23 cellular contexts compared by ENCODE assay signal in the genomic region with DNA sequence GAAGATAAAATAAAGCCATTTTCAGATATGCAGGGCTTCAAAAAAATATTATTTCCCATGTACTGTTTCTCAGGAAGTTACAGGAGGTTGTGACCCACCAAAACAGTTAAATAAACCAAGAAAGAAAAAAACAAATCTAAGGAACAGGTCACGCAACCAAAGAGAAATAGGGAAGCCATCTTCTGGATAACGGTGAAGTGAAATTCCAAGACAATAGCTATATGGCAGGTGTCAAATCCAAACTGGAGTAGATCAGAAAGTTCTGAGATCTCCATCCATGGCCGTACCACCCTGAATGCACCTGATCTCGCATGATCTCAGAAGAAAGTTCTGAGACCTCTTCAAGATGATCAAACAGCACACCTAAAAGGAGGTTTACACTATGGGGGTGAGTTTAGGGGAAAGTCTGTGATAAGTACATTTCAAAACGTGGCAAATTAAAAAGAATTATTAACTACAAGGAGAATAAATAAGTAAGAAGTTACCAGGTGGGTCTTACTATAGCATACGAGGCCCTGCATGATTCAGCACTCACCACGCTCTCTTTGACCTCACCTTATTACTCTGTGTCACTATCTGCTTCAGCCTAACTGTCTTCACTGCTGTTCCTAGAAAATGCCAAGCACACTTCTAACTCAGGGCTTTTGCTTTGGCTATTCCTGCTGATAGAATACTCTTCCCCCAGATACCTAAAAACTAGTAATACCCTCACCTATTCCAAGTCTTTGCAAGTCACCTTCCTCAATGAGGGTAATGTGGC.
"Had no signal": no experiment of that assay in that cellular context is flagged by ENCODE, and none has a peak within 500 bp of the region (broad histone marks: within the 10 kb centered on the region; RNA-seq: fewer than 3 reads in every experiment).

No MANE protein-coding gene starts in this region.

- H3K27me3 ChIP-seq: dorsolateral prefrontal cortex, esophagus squamous epithelium, gastrocnemius medialis, heart right ventricle, left lung had no signal

- DNase-seq: dermis blood vessel endothelial cell; dorsolateral prefrontal cortex; effector CD4-positive, alpha-beta T cell; effector memory CD4-positive, alpha-beta T cell; esophagus squamous epithelium; foreskin fibroblast; foreskin melanocyte; gastrocnemius medialis; glutamatergic neuron; head of caudate nucleus; heart right ventricle; hippocampal formation; left cardiac atrium; left lung; left ventricle myocardium superior; lower lobe of right lung; mesenchymal stem cell; mucosa of descending colon had no signal

- H3K4me1 Mint-ChIP-seq: mesothelial cell of epicardium had no signal

- H3K9me3 Mint-ChIP-seq: mesothelial cell of epicardium had no signal

- H3K4me3 ChIP-seq: coronary artery, dorsolateral prefrontal cortex, esophagus squamous epithelium, gastrocnemius medialis, heart right ventricle, left lung, lower lobe of right lung, mucosa of descending colon had no signal

- ATAC-seq: esophagus mucosa, gastrocnemius medialis, heart right ventricle, left cardiac atrium, left lung, left ventricle myocardium superior, lower lobe of right lung, mucosa of descending colon had no signal

- H3K27ac ChIP-seq: coronary artery, dorsolateral prefrontal cortex, esophagus squamous epithelium, gastrocnemius medialis, heart right ventricle, left lung, lower lobe of right lung had no signal

- H3K4me3 Mint-ChIP-seq: mesothelial cell of epicardium had no signal

- FAIRE-seq: endothelial cell of umbilical vein, keratinocyte had no signal

- H3K4me1 ChIP-seq: esophagus squamous epithelium, gastrocnemius medialis, heart right ventricle, left lung, lower lobe of right lung had no signal

- H3K9me3 ChIP-seq: esophagus squamous epithelium, gastrocnemius medialis, heart right ventricle, left lung, lower lobe of right lung, mucosa of descending colon had no signal
